ENCODE assay signal across 22 cellular contexts in the genomic region with DNA sequence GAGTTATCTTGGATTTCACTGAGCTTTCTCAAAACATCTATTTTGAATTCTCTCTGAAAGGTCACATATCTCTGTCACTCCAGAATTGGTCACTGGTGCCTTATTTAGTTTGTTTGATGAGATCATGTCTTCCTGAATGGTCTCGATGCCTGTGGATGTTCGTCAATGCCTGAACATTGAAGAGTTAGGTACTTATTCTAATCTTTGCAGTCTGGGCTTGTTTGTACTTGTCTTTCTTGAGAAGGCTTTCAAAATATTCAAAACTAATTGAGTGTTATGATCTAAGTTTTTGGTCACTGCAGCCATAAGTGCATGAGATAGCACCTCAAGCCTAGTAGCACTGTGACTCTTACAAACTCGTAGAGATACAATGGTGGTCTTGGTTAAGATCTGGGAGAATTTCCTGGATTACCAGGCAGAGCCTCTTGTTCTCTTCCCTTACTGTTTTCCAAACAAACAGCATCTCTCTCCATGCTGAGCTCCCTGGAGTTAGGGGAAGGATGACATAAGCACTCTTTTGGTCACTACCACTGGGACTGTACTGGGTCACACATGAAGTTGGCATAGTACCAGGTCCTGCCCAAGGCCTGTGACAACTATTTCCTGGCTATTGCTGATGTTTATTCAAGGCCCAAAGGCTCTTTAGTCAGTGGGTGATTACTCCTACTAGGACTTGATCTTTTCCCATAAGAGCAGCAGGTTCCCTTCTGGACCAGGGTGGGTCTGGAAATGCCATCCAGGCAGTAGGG. TPM values are rescaled to one million over a fixed set of nuclear protein-coding genes. Genes with fewer than 3 reads are reported as not detected.
DNase-seq lines count a peak whose midpoint lies in the region; ATAC-seq and TF ChIP-seq lines count a peak whose summit lies in the region.
"Had no signal": no experiment of that assay in that cellular context is flagged by ENCODE, and none has a peak within 500 bp of the region (broad histone marks: within the 10 kb centered on the region; RNA-seq: fewer than 3 reads in every experiment).

No MANE protein-coding gene starts in this region.

- peak overlapping the region; percentile 71 for H3K4me2 ChIP-seq in mammary epithelial cell (ENCODE audit: insufficient read depth, low read depth, low read length)

- H3K27ac Mint-ChIP-seq in glutamatergic neuron (ENCODE audit: unreplicated experiment): no peak overlapping the region
- H3K27ac Mint-ChIP-seq: activated B cell treated with CpG ODN at 0.5 μM for 24 hours; activated CD8-positive, alpha-beta memory T cell treated with anti-CD3 and anti-CD28 coated beads, Interleukin-2, amount 10 ng/mL, durations not matched to agents 7 days and 5 days; activated T-helper 2 cell treated with anti-CD3 and anti-CD28 coated beads, Interferon-gamma antibody, Interleukin-2, Interleukin-4, amounts not matched to agents 10 μg/mL and 5 μg/mL and 100 μg/mL, durations not matched to agents 14 hours and 24 hours and 36 hours; CD4-positive, CD25-positive, alpha-beta regulatory T cell; natural killer cell; progenitor cell of endocrine pancreas; stimulated activated naive B cell treated with anti-CD40 and anti-IgM and Interleukin-4, amounts not matched to agents 10 μg/mL and 1 μg/mL and 100 μg/mL, for 72 hours had no signal

- H3K36me3 Mint-ChIP-seq in glutamatergic neuron (ENCODE audit: unreplicated experiment): peaks cover 46% of the 10 kb centered on the region

- peak in 6 of 8 donors; percentile 43 to 82 (median 67) for ATAC-seq in heart right ventricle
- ATAC-seq in Right ventricle myocardium inferior: no peak
- ATAC-seq in left lung: peak; percentile 82
- ATAC-seq in aorta (ENCODE audit: low FRiP score): peak; percentile 46
- ATAC-seq: activated CD8-positive, alpha-beta memory T cell treated with anti-CD3 and anti-CD28 coated beads, Interleukin-2, amount 10 ng/mL, durations not matched to agents 7 days and 5 days; gastroesophageal sphincter; natural killer cell; stimulated activated naive B cell treated with anti-CD40 and anti-IgM and Interleukin-4, amounts not matched to agents 10 μg/mL and 1 μg/mL and 100 μg/mL, for 72 hours had no signal

- H3K36me3 ChIP-seq in heart right ventricle (peaks cover 0 to 36% (median 0%) of the 10 kb centered on the region in 9 donors), mammary epithelial cell (ENCODE audit: insufficient read depth, low read length) (peaks cover 18% of the 10 kb centered on the region), left lung (peaks cover 0 to 25% of the 10 kb centered on the region in 2 donors), aorta (ENCODE audit: control insufficient read depth in 1 of 2, insufficient read depth in 2 of 2, low read length in 1 of 2) (peaks cover 1 to 2% of the 10 kb centered on the region in 2 donors)
- H3K36me3 ChIP-seq: SJCRH30 had no signal

- H3K4me3 ChIP-seq in heart right ventricle: no peak overlapping the region
- no peak overlapping the region for H3K4me3 ChIP-seq in mammary epithelial cell (replicated peaks in 1 of 3; ENCODE audit: insufficient read depth in 1 of 3, low read depth in 2 of 3, low read length in 3 of 3)
- H3K4me3 ChIP-seq in left lung: no peak overlapping the region
- no peak overlapping the region for H3K4me3 ChIP-seq in aorta (ENCODE audit: low read length in 2 of 2)
- H3K4me3 ChIP-seq: gastroesophageal sphincter, SJCRH30, vagina had no signal

- no peaks in the 10 kb centered on the region for H4K20me1 ChIP-seq in mammary epithelial cell (ENCODE audit: insufficient read depth, low read length)

- intact Hi-C loops in heart right ventricle (cut with DNase I): no loop called here
- intact Hi-C loops in Right ventricle myocardium inferior (cut with DNase I): no loop called here
- intact Hi-C loops in mammary epithelial cell (cut with micrococcal nuclease): no loop called here
- intact Hi-C loops in left lung (cut with DNase I): no loop called here
- intact Hi-C loops in aorta (cut with DNase I): no loop called here

- in situ Hi-C loops in mammary epithelial cell (cut with MboI; ENCODE audit: low sequenced_read_pairs in 2 of 2): no loop called here

- peak overlapping the region in 2 of 10 donors; percentile 7 to 37 for H3K27ac ChIP-seq in heart right ventricle
- H3K27ac ChIP-seq in mammary epithelial cell (ENCODE audit: insufficient read depth, low read depth, low read length): peak overlapping the region; percentile 61
- H3K27ac ChIP-seq in left lung: no peak overlapping the region
- H3K27ac ChIP-seq in aorta (ENCODE audit: low read depth in 1 of 2, low read length in 2 of 2): peak overlapping the region in 1 of 2 donors; percentile 5
- H3K27ac ChIP-seq: gastroesophageal sphincter, SJCRH30, vagina had no signal

- dilution Hi-C loops in mammary epithelial cell (cut with HindIII; ENCODE audit: low sequenced_read_pairs): no loop called here

- H3K9me3 Mint-ChIP-seq in glutamatergic neuron (ENCODE audit: unreplicated experiment): peaks cover 1% of the 10 kb centered on the region

- no peaks in the 10 kb centered on the region for H3K4me1 Mint-ChIP-seq in glutamatergic neuron (ENCODE audit: low read depth, unreplicated experiment)

- DNase-seq in heart right ventricle: no peak
- no peak for DNase-seq in Right ventricle myocardium inferior (ENCODE audit: missing footprints)
- peak; percentile 72 for DNase-seq in mammary epithelial cell
- no peak for DNase-seq in left lung
- DNase-seq in aorta: no peak
- DNase-seq in activated CD4-positive, alpha-beta T cell treated with anti-CD3 and anti-CD28 coated beads for 4 hours: no peak
- DNase-seq in HEK293T (ENCODE audit: extremely low spot score): no peak
- DNase-seq in glutamatergic neuron: no peak
- DNase-seq: ACHN; activated B cell treated with CpG ODN at 0.5 μM for 24 hours; activated CD8-positive, alpha-beta memory T cell treated with anti-CD3 and anti-CD28 coated beads, Interleukin-2, amount 10 ng/mL, durations not matched to agents 7 days and 5 days; CD4-positive, CD25-positive, alpha-beta regulatory T cell; natural killer cell; NCI-H187 treated with DMSO at 0.1 percent for 48 hours; NCI-H446 treated with DMSO at 0.1 percent for 48 hours; SJCRH30; stimulated activated naive B cell treated with anti-CD40 and anti-IgM and Interleukin-4, amounts not matched to agents 10 μg/mL and 1 μg/mL and 100 μg/mL, for 72 hours; T-helper 2 cell had no signal

- H3K4me1 ChIP-seq in heart right ventricle: peaks cover 0 to 43% (median 12%) of the 10 kb centered on the region in 9 donors
- H3K4me1 ChIP-seq in mammary epithelial cell (ENCODE audit: insufficient read depth, low read length): peaks cover 17% of the 10 kb centered on the region
- H3K4me1 ChIP-seq in left lung: peaks cover 6 to 17% of the 10 kb centered on the region in 2 donors
- peaks cover 0 to 7% of the 10 kb centered on the region in 2 donors for H3K4me1 ChIP-seq in aorta (ENCODE audit: control insufficient read depth in 1 of 2, insufficient read depth in 2 of 2, low read length in 2 of 2)
- H3K4me1 ChIP-seq: gastroesophageal sphincter, SJCRH30, vagina had no signal

- POLR2A ChIA-PET in HEK293T (lab: Yijun Ruan, JAX): no interaction called here

- TF ChIP-seq CTCF in heart right ventricle (IDR thresholded peaks at IDR 0.05) (no peak), mammary epithelial cell (conservative IDR thresholded peaks at IDR 0.05 in 1 of 2, IDR thresholded peaks at IDR 0.05 in 1 of 2; ENCODE audit: extremely low read depth in 1 of 2, insufficient read depth in 1 of 2, low read depth in 1 of 2, low read length in 2 of 2) (no peak), left lung (IDR thresholded peaks at IDR 0.05) (no peak), glutamatergic neuron (IDR thresholded peaks at IDR 0.05; ENCODE audit: partially characterized antibody, unreplicated experiment) (no peak)

- H3K4me3 Mint-ChIP-seq in glutamatergic neuron (ENCODE audit: unreplicated experiment): no peak overlapping the region
- H3K4me3 Mint-ChIP-seq: activated B cell treated with CpG ODN at 0.5 μM for 24 hours; activated CD8-positive, alpha-beta memory T cell treated with anti-CD3 and anti-CD28 coated beads, Interleukin-2, amount 10 ng/mL, durations not matched to agents 7 days and 5 days; CD4-positive, CD25-positive, alpha-beta regulatory T cell; natural killer cell; stimulated activated naive B cell treated with anti-CD40 and anti-IgM and Interleukin-4, amounts not matched to agents 10 μg/mL and 1 μg/mL and 100 μg/mL, for 72 hours had no signal

- CTCF ChIA-PET in mammary epithelial cell (lab: Charles Lee; ENCODE audit: low non-redundant PET): interaction anchor here (0.8 kb wide), 1 partner anchor 220 kb away, joined by 7 read pairs; no protein-coding TSS in a partner anchor
- CTCF ChIA-PET in HEK293T (lab: Yijun Ruan, JAX): no interaction called here

- peaks cover 2% of the 10 kb centered on the region for H3K27me3 Mint-ChIP-seq in glutamatergic neuron (ENCODE audit: unreplicated experiment)
- H3K27me3 Mint-ChIP-seq: activated B cell treated with CpG ODN at 0.5 μM for 24 hours; progenitor cell of endocrine pancreas; stimulated activated naive B cell treated with anti-CD40 and anti-IgM and Interleukin-4, amounts not matched to agents 10 μg/mL and 1 μg/mL and 100 μg/mL, for 72 hours had no signal

- BruUV-seq in mammary epithelial cell (replicated peaks; lab: Mats Ljungman, UMichigan): no TSS peak

- no peak overlapping the region for H3K9ac ChIP-seq in mammary epithelial cell (ENCODE audit: insufficient read depth, low read length)

- H3K27me3 ChIP-seq in heart right ventricle (no peaks in the 10 kb centered on the region), mammary epithelial cell (ENCODE audit: insufficient read depth, low read length) (no peaks in the 10 kb centered on the region), left lung (no peaks in the 10 kb centered on the region), aorta (ENCODE audit: control insufficient read depth in 1 of 2, insufficient read depth in 2 of 2, low read length in 1 of 2) (no peaks in the 10 kb centered on the region)
- H3K27me3 ChIP-seq: gastroesophageal sphincter, SJCRH30, vagina had no signal

- H2AFZ ChIP-seq in mammary epithelial cell (ENCODE audit: low read depth, low read length): peak overlapping the region; percentile 29

- H3K79me2 ChIP-seq in mammary epithelial cell (ENCODE audit: insufficient read depth, low read length): peaks cover 81% of the 10 kb centered on the region

- 67 to 72% methylated on average over 3 of the region's 3 CpGs for WGBS in heart right ventricle, 2 donors
- 0% methylated on average over 3 of the region's 3 CpGs for WGBS in mammary epithelial cell (ENCODE audit: low coverage, missing lambda C conversion rate)
- WGBS in aorta, 2 donors: 34 to 44% methylated on average over 3 of the region's 3 CpGs

- H3K9me3 ChIP-seq in heart right ventricle (peaks cover 0 to 40% (median 22%) of the 10 kb centered on the region in 11 donors), mammary epithelial cell (replicated peaks; ENCODE audit: insufficient read depth, low read length) (peaks cover 11% of the 10 kb centered on the region), left lung (peaks cover 0 to 29% of the 10 kb centered on the region in 2 donors), aorta (ENCODE audit: control insufficient read depth, low read length) (peaks cover 1% of the 10 kb centered on the region)

RNA-seq across cellular contexts. Expression of a gene that starts 25.6 kb away (rescaled TPM):
- 10 to 100 TPM in 2 of 10 donors, 1 to 10 TPM in 8; 5.7 to 13.1 (median 7.9) TPM for total RNA-seq in heart right ventricle
- 1 to 10 TPM in 1 of 2 donors, under 1 TPM in 1; 0.97 to 6.7 TPM for polyA plus RNA-seq in heart right ventricle
- total RNA-seq in Right ventricle myocardium inferior: 10.3 TPM
- 10 to 100 TPM; 43.6 to 51.2 TPM for total RNA-seq in mammary epithelial cell
- polyA plus RNA-seq in mammary epithelial cell: 6.4 TPM
- polyA minus RNA-seq in mammary epithelial cell: 5.1 TPM
- 10 to 100 TPM; 11.2 to 23.0 TPM for total RNA-seq in left lung
- 1 to 10 TPM; 6.6 to 6.8 TPM for total RNA-seq in aorta
- polyA plus RNA-seq in aorta: 1 to 10 TPM; 2.9 to 4.4 TPM
- total RNA-seq in glutamatergic neuron (ENCODE audit: unreplicated experiment): 49.4 TPM
- total RNA-seq: SJCRH30 had no signal
